Comparison of ENCODE assay signal across 9 cellular contexts in genomic region chr2:110474898-110475297, GRCh38. TPM values are rescaled to one million over a fixed set of nuclear protein-coding genes. Genes with fewer than 3 reads are reported as not detected.
A peak's percentile ranks its signal among the peaks of the same experiment; 100 is the strongest.
DNase-seq lines count a peak whose midpoint lies in the region; ATAC-seq and TF ChIP-seq lines count a peak whose summit lies in the region.
"Not testable (repeated sequence)": the region's sequence is repeated elsewhere in the genome, so short reads cannot be mapped to it uniquely, and the experiment has no call there.
"Had no signal": no experiment of that assay in that cellular context is flagged by ENCODE, and none has a peak within 500 bp of the region (broad histone marks: within the 10 kb centered on the region; RNA-seq: fewer than 3 reads in every experiment).

No MANE protein-coding gene starts in this region.

- POLR2A ChIA-PET in CD4-positive, alpha-beta T cell (lab: Charles Lee) = not testable (repeated sequence)

- not testable (repeated sequence) for H3K4me3 Mint-ChIP-seq in CD4-positive, alpha-beta T cell; activated T-cell treated with anti-CD3 and anti-CD28 coated beads, Interleukin-2, amount 50 U/mL, for 72 hours

- H3K27me3 Mint-ChIP-seq in CD4-positive, alpha-beta T cell; activated T-cell treated with anti-CD3 and anti-CD28 coated beads, Interleukin-2, amount 50 U/mL, for 72 hours (ENCODE audit: low read depth): not testable (repeated sequence)

- not testable (repeated sequence) for TF ChIP-seq CTCF in CD4-positive, alpha-beta T cell (IDR thresholded peaks at IDR 0.05); omental fat pad (IDR thresholded peaks at IDR 0.05)

- H3K9me3 ChIP-seq in CD4-positive, alpha-beta T cell (ENCODE audit: control insufficient read depth, low read length) = not testable (repeated sequence)

- H3K36me3 Mint-ChIP-seq in CD4-positive, alpha-beta T cell (ENCODE audit: low read depth); activated T-cell treated with anti-CD3 and anti-CD28 coated beads, Interleukin-2, amount 50 U/mL, for 72 hours (ENCODE audit: insufficient read depth in 2 of 2): not testable (repeated sequence)

- intact Hi-C loops in CD4-positive, alpha-beta T cell (cut with DNase I, micrococcal nuclease) = not testable (repeated sequence)

- not testable (repeated sequence) for H3K27me3 ChIP-seq in CD4-positive, alpha-beta T cell (ENCODE audit: control insufficient read depth, insufficient read depth, low read length)

- peak; percentile 95 for ATAC-seq in CD4-positive, alpha-beta T cell (ENCODE audit: poor library complexity)
- ATAC-seq in GM19023 (IDR thresholded peaks at IDR 0.05; ENCODE audit: unreplicated experiment) (peak; percentile 99), GM21423 (IDR thresholded peaks at IDR 0.05; ENCODE audit: unreplicated experiment) (peak; percentile 96), HG02678 (IDR thresholded peaks at IDR 0.05; ENCODE audit: unreplicated experiment) (peak; percentile 98), HG03097 (IDR thresholded peaks at IDR 0.05; ENCODE audit: low FRiP score, unreplicated experiment) (peak; percentile 96), HG03558 (IDR thresholded peaks at IDR 0.05; ENCODE audit: extremely low read depth, unreplicated experiment) (peak; percentile 86), omental fat pad (ENCODE audit: low FRiP score) (peak; percentile 64)
- peak; percentile 99 to 100 for ATAC-seq in activated T-cell treated with anti-CD3 and anti-CD28 coated beads, Interleukin-2, amount 50 U/mL, for 72 hours (replicated peaks in 1 of 2)

- not testable (repeated sequence) for DNase-seq in CD4-positive, alpha-beta T cell; activated T-cell treated with anti-CD3 and anti-CD28 coated beads, Interleukin-2, amount 50 U/mL, for 72 hours; omental fat pad (ENCODE audit: low spot score)

- H3K27ac ChIP-seq in CD4-positive, alpha-beta T cell (ENCODE audit: low read depth, low read length) = not testable (repeated sequence)

- H3K4me1 Mint-ChIP-seq in CD4-positive, alpha-beta T cell (ENCODE audit: low read depth); activated T-cell treated with anti-CD3 and anti-CD28 coated beads, Interleukin-2, amount 50 U/mL, for 72 hours (ENCODE audit: low read depth): not testable (repeated sequence)

- not testable (repeated sequence) for H3K27ac Mint-ChIP-seq in CD4-positive, alpha-beta T cell; activated T-cell treated with anti-CD3 and anti-CD28 coated beads, Interleukin-2, amount 50 U/mL, for 72 hours

- H3K9me3 Mint-ChIP-seq in CD4-positive, alpha-beta T cell; activated T-cell treated with anti-CD3 and anti-CD28 coated beads, Interleukin-2, amount 50 U/mL, for 72 hours: not testable (repeated sequence)

- CTCF ChIA-PET in CD4-positive, alpha-beta T cell (lab: Charles Lee) = not testable (repeated sequence)

RNA-seq across cellular contexts. Expression of gene LIMS4, which starts 2.3 kb away (rescaled TPM):
- total RNA-seq in CD4-positive, alpha-beta T cell = not detected
- total RNA-seq in activated T-cell treated with anti-CD3 and anti-CD28 coated beads, Interleukin-2, amount 50 U/mL, for 72 hours = 1 to 10 TPM in 1 of 2 donors, under 1 TPM in 1; 0.17 to 1.1 TPM
- total RNA-seq in omental fat pad = 10 to 100 TPM in 1 of 4 donors, 1 to 10 TPM in 3; 2.0 to 20.2 (median 3.8) TPM
- total RNA-seq: NCI-H460 had no signal
